ENCODE assay signal across 16 cellular contexts in genomic region chr1:224267922-224268321, GRCh38.
DNase-seq lines count a peak whose midpoint lies in the region; ATAC-seq and TF ChIP-seq lines count a peak whose summit lies in the region.
"Had no signal": no experiment of that assay in that cellular context is flagged by ENCODE, and none has a peak within 500 bp of the region (broad histone marks: within the 10 kb centered on the region; RNA-seq: fewer than 3 reads in every experiment).

No MANE protein-coding gene starts in this region.

- H3K4me1 Mint-ChIP-seq in GM23338 = no peaks in the 10 kb centered on the region
- no peaks in the 10 kb centered on the region for H3K4me1 Mint-ChIP-seq in endodermal cell

- H3K4me3 Mint-ChIP-seq in GM23338 (no peak overlapping the region), endodermal cell (no peak overlapping the region)
- H3K4me3 Mint-ChIP-seq: CD4-positive, alpha-beta T cell had no signal

- H3K27me3 ChIP-seq in SK-N-SH (ENCODE audit: insufficient read depth) = no peaks in the 10 kb centered on the region
- H3K27me3 ChIP-seq in GM23338 (ENCODE audit: insufficient read depth) = no peaks in the 10 kb centered on the region
- H3K27me3 ChIP-seq in endodermal cell (ENCODE audit: control insufficient read depth, insufficient read depth, low read length, poor library complexity, severe bottlenecking) = no peaks in the 10 kb centered on the region
- H3K27me3 ChIP-seq: MG63 had no signal

- 84% methylated on average over 4 of the region's 4 CpGs for WGBS in SK-N-SH (ENCODE audit: low lambda C conversion rate)
- 93% methylated on average over 3 to 4 of the region's 4 CpGs for WGBS in endodermal cell (ENCODE audit: insufficient coverage in 1 of 2, insufficient read length in 1 of 2), 2 experiments

- H3K4me3 ChIP-seq in SK-N-SH (ENCODE audit: low read depth in 2 of 2, low read length in 1 of 2) = no peak overlapping the region
- H3K4me3 ChIP-seq in GM23338 = no peak overlapping the region
- H3K4me3 ChIP-seq in endodermal cell (ENCODE audit: low read length) = no peak overlapping the region
- H3K4me3 ChIP-seq: MG63 had no signal

- H4K20me1 ChIP-seq in SK-N-SH (ENCODE audit: insufficient read depth) = no peaks in the 10 kb centered on the region
- H4K20me1 ChIP-seq in GM23338 (replicated peaks; ENCODE audit: insufficient read depth) = no peaks in the 10 kb centered on the region

- H3F3A ChIP-seq in SK-N-SH (replicated peaks; ENCODE audit: insufficient read depth) (peaks cover 12% of the 10 kb centered on the region), GM23338 (replicated peaks; ENCODE audit: low read depth) (peaks cover 3% of the 10 kb centered on the region; the same call in 1 of the 2 replicates)

- H3K36me3 ChIP-seq in SK-N-SH (replicated peaks in 1 of 2; ENCODE audit: control insufficient read depth in 1 of 2, insufficient read depth in 2 of 2, low read length in 1 of 2) (peaks cover 0 to 42% of the 10 kb centered on the region in 2 experiments), GM23338 (ENCODE audit: insufficient read depth) (0 out of 2 replicates have a peak, but pooled peaks cover 11% of the 10 kb centered on the region), endodermal cell (ENCODE audit: control insufficient read depth, insufficient read depth, low read length) (peaks cover 46% of the 10 kb centered on the region)

- H3K9me2 ChIP-seq in SK-N-SH (no peaks in the 10 kb centered on the region), GM23338 (ENCODE audit: insufficient read depth) (no peaks in the 10 kb centered on the region)

- H3K9me3 ChIP-seq in SK-N-SH (no peaks in the 10 kb centered on the region), endodermal cell (ENCODE audit: control insufficient read depth, low read length) (no peaks in the 10 kb centered on the region)
- H3K9me3 ChIP-seq: MG63 had no signal

- H3K27me3 Mint-ChIP-seq in GM23338 (ENCODE audit: insufficient read depth, low read depth, poor library complexity) = peaks cover 2% of the 10 kb centered on the region
- no peaks in the 10 kb centered on the region for H3K27me3 Mint-ChIP-seq in endodermal cell (ENCODE audit: insufficient read depth)
- H3K27me3 Mint-ChIP-seq: CD4-positive, alpha-beta T cell had no signal

- H3K4me1 ChIP-seq in SK-N-SH (ENCODE audit: control insufficient read depth in 1 of 2, insufficient read depth in 2 of 2, low read depth in 1 of 2, low read length in 1 of 2) (no peaks in the 10 kb centered on the region), GM23338 (ENCODE audit: insufficient read depth) (no peaks in the 10 kb centered on the region), endodermal cell (ENCODE audit: control insufficient read depth, insufficient read depth, low read length) (no peaks in the 10 kb centered on the region)

- no peak overlapping the region for H3K4me2 ChIP-seq in SK-N-SH
- no peak overlapping the region for H3K4me2 ChIP-seq in GM23338

- H3K27ac Mint-ChIP-seq in GM23338 (no peak overlapping the region), endodermal cell (no peak overlapping the region)
- H3K27ac Mint-ChIP-seq: CD4-positive, alpha-beta T cell had no signal

- H3K79me2 ChIP-seq in SK-N-SH (ENCODE audit: insufficient read depth) (no peaks in the 10 kb centered on the region), GM23338 (replicated peaks; ENCODE audit: insufficient read depth) (no peaks in the 10 kb centered on the region)

- H3K36me3 Mint-ChIP-seq in GM23338 (ENCODE audit: low read depth) (peaks cover 35% of the 10 kb centered on the region; the same call in 2 of the 3 replicates), endodermal cell (ENCODE audit: low read depth) (peaks cover 53% of the 10 kb centered on the region)

- H3K9ac ChIP-seq in SK-N-SH (no peak overlapping the region), endodermal cell (ENCODE audit: extremely low read depth, low read length, poor library complexity, severe bottlenecking) (no peak overlapping the region)

- CTCF ChIA-PET in SK-N-SH (lab: Yijun Ruan, JAX) = interaction anchor here (1.3 kb wide), 1 partner anchor 152 kb away, joined by 3 read pairs; no protein-coding TSS in a partner anchor
- CTCF ChIA-PET in RWPE1 (lab: Yijun Ruan, JAX) = interaction anchor here (0.5 kb wide), 1 partner anchor 99 kb away, joined by 6 read pairs; no protein-coding TSS in a partner anchor

- H3K27ac ChIP-seq in SK-N-SH (ENCODE audit: low read depth in 2 of 2, low read length in 1 of 2) (no peak overlapping the region), GM23338 (ENCODE audit: low read depth) (peak overlapping the region; percentile 56; the same call in 1 of the 2 replicates), RWPE1 (no peak overlapping the region), endodermal cell (ENCODE audit: low read depth, low read length) (no peak overlapping the region)
- H3K27ac ChIP-seq: HL-60 had no signal

- TF ChIP-seq EP300 in SK-N-SH (IDR thresholded peaks at IDR 0.05; ENCODE audit: borderline replicate concordance in 1 of 2, low read depth in 1 of 2, low read length in 1 of 2) = no peak

- H2AFZ ChIP-seq in SK-N-SH (ENCODE audit: low read depth) (no peak overlapping the region), GM23338 (no peak overlapping the region)

- POLR2A ChIA-PET in SK-N-SH (lab: Yijun Ruan, JAX) (interaction anchor here (0.8 kb wide), 1 partner anchor 139 kb away, joined by 3 read pairs; no protein-coding TSS in a partner anchor), RWPE1 (lab: Yijun Ruan, JAX; ENCODE audit: low non-redundant PET) (interaction anchor here (0.7 kb wide), 1 partner anchor 496 kb away, joined by 11 read pairs; no protein-coding TSS in a partner anchor)

- H3K9me3 Mint-ChIP-seq in GM23338 (no peaks in the 10 kb centered on the region), endodermal cell (no peaks in the 10 kb centered on the region)
- H3K9me3 Mint-ChIP-seq: CD4-positive, alpha-beta T cell had no signal

- no peak for TF ChIP-seq CTCF in SK-N-SH (IDR thresholded peaks at IDR 0.05)
- TF ChIP-seq CTCF in GM23338 (conservative IDR thresholded peaks at IDR 0.05; ENCODE audit: low read depth in 2 of 2) = no peak
- no peak for TF ChIP-seq CTCF in RWPE1 (conservative IDR thresholded peaks at IDR 0.05; ENCODE audit: low read depth)
- TF ChIP-seq CTCF in endodermal cell (conservative IDR thresholded peaks at IDR 0.05) = no peak

- ATAC-seq in SK-N-SH treated with all-trans-retinoic acid at 6 μM for 48 hours (no peak; the same call in 2 of the 3 replicates), GM23338 (no peak), GM19023 (IDR thresholded peaks at IDR 0.05; ENCODE audit: unreplicated experiment) (no peak)

- DNase-seq in SK-N-SH (no peak), GM23338 (ENCODE audit: low spot score) (no peak), NCI-H2227 treated with DMSO at 0.1 percent for 48 hours (lab: John Stamatoyannopoulos, UW) (peak; percentile 51), kidney tubule cell (ENCODE audit: low spot score) (peak; percentile 30), RWPE1 (ENCODE audit: low spot score) (no peak), endodermal cell (no peak)
- DNase-seq: CD4-positive, alpha-beta T cell; HCEC 1CT; KBM-7; MG63; NCI-H1092 treated with DMSO at 0.1 percent for 48 hours; NCI-H187; NCI-H524 had no signal

- no peak for TF ChIP-seq RAD21 in SK-N-SH (IDR thresholded peaks at IDR 0.05; ENCODE audit: low read length)

TF ChIP-seq in SK-N-SH, 30 proteins besides CTCF, POLR2A, EP300 and RAD21 (continues in another document):
- no peak for TF ChIP-seq ELF1 (IDR thresholded peaks at IDR 0.05)
- no peak for TF ChIP-seq TCF12 (IDR thresholded peaks at IDR 0.05)
- TF ChIP-seq FOSL2 (IDR thresholded peaks at IDR 0.05; ENCODE audit: borderline replicate concordance, low read depth) = peak; percentile 15; the same call in 1 of the 2 replicates
- TF ChIP-seq TAF1 (IDR thresholded peaks at IDR 0.05; ENCODE audit: borderline replicate concordance, low read depth, low read length) = no peak
- TF ChIP-seq NRF1 (IDR thresholded peaks at IDR 0.05; ENCODE audit: low read depth, low read length) = no peak

TF ChIP-seq in SK-N-SH treated with all-trans-retinoic acid at 6 μM for 48 hours, 23 proteins besides CTCF, POLR2A, EP300 and RAD21 (continues in another document):
- TF ChIP-seq GLIS3 (CRISPR knock-in tag; IDR thresholded peaks at IDR 0.05) (no peak), TCF4 (CRISPR knock-in tag; IDR thresholded peaks at IDR 0.05; ENCODE audit: borderline replicate concordance) (no peak), ZFP3 (CRISPR knock-in tag; IDR thresholded peaks at IDR 0.05) (no peak), PPARA (CRISPR knock-in tag; IDR thresholded peaks at IDR 0.05; ENCODE audit: borderline replicate concordance) (no peak), ZNF8 (CRISPR knock-in tag; IDR thresholded peaks at IDR 0.05) (no peak), SNAI2 (CRISPR knock-in tag; IDR thresholded peaks at IDR 0.05) (no peak), ESRRG (CRISPR knock-in tag; IDR thresholded peaks at IDR 0.05) (no peak), CSDC2 (CRISPR knock-in tag; IDR thresholded peaks at IDR 0.05) (no peak), ZNF565 (CRISPR knock-in tag; conservative IDR thresholded peaks at IDR 0.05; ENCODE audit: low read depth) (no peak)

TF ChIP-seq in GM23338, 12 proteins besides CTCF, POLR2A, EP300 and RAD21 (continues in another document):
- TF ChIP-seq JUNB (IDR thresholded peaks at IDR 0.05; ENCODE audit: unreplicated experiment) = no peak
- no peak for TF ChIP-seq REST (IDR thresholded peaks at IDR 0.05; ENCODE audit: unreplicated experiment)
- TF ChIP-seq STAT1 (IDR thresholded peaks at IDR 0.05; ENCODE audit: unreplicated experiment) = no peak
- no peak for TF ChIP-seq POLR2AphosphoS5 (IDR thresholded peaks at IDR 0.05; ENCODE audit: low read depth)

Comparison
In these comparisons a context has a peak if more than half of its experiments do, and no peak if none do; other contexts are left out.
1. DNase-seq: peak in NCI-H2227 treated with DMSO at 0.1 percent for 48 hours (single experiment) and kidney tubule cell (single experiment); none in SK-N-SH (single experiment), GM23338 (single experiment), RWPE1 (single experiment) and endodermal cell (single experiment).